Comparison of ENCODE assay signal across 1 cellular context in the genomic region with DNA sequence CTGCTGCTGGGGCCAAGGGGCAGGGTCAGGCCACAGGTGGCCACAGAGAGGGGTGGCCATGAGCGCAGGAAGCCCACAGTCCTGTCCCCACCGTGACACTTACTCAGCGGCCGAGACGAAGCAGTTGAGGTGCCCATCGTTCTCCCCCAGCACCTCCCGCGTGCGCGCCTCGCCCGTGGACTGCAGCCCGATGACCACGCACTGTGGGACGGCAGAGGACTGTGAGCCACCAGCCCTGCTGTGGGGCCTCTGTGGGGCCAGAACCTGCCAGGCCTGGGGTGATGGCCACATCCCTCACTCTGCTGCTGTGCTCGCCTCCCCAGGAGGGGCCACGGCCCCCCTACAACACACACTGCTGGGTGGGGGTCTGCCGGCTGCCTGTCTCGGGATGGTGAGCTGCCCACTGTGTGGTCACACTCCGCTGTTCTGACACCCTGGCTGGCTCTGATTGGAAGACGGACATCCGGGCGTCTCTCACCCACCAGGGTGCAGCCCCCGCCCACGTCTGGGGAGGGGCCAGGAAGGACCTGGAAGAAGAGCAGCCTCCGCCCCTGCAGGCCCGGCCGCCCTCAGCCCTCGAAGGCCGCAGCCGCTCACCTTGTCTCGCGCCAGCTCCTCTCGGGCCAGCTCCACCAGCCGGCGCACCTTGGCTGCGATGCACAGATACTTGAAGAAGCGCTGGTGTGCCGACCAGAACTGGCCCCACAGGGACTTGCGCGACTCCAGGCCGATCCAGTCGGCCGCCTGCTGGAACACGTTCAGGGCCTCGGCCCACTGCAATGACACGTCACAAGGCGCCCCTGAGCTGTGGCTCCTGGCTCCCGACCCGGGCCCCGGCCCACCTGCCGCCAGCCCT.
TF ChIP-seq lines count a peak whose summit lies in the region.

No MANE protein-coding gene starts in this region.

TF ChIP-seq in H1, 55 proteins besides CTCF, POLR2A, EP300 and RAD21:
- TF ChIP-seq GABPA (IDR thresholded peaks at IDR 0.05; ENCODE audit: borderline replicate concordance, insufficient read depth, low read length): no peak
- TF ChIP-seq, protein P1, sequence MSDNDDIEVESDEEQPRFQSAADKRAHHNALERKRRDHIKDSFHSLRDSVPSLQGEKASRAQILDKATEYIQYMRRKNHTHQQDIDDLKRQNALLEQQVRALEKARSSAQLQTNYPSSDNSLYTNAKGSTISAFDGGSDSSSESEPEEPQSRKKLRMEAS (IDR thresholded peaks at IDR 0.05): no peak
- no peak for TF ChIP-seq ASH2L (IDR thresholded peaks at IDR 0.05; ENCODE audit: low read length)
- no peak for TF ChIP-seq RNF2 (IDR thresholded peaks at IDR 0.05; ENCODE audit: borderline replicate concordance, low read depth, low read length, missing control alignments, poor library complexity, severe bottlenecking)
- TF ChIP-seq KDM4A (IDR thresholded peaks at IDR 0.05; ENCODE audit: low read depth, low read length, severe bottlenecking): no peak
- TF ChIP-seq NANOG (IDR thresholded peaks at IDR 0.05; ENCODE audit: insufficient read depth, low read depth, low read length, poor library complexity, severe bottlenecking): no peak
- TF ChIP-seq, protein P2, sequence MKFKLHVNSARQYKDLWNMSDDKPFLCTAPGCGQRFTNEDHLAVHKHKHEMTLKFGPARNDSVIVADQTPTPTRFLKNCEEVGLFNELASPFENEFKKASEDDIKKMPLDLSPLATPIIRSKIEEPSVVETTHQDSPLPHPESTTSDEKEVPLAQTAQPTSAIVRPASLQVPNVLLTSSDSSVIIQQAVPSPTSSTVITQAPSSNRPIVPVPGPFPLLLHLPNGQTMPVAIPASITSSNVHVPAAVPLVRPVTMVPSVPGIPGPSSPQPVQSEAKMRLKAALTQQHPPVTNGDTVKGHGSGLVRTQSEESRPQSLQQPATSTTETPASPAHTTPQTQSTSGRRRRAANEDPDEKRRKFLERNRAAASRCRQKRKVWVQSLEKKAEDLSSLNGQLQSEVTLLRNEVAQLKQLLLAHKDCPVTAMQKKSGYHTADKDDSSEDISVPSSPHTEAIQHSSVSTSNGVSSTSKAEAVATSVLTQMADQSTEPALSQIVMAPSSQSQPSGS (IDR thresholded peaks at IDR 0.05; ENCODE audit: low read length): no peak
- TF ChIP-seq MAFK (IDR thresholded peaks at IDR 0.05; ENCODE audit: low read depth, low read length): no peak
- TF ChIP-seq POU5F1 (IDR thresholded peaks at IDR 0.05; ENCODE audit: low read depth, low read length): no peak
